ENCODE assay signal across 8 cellular contexts in the genomic region with DNA sequence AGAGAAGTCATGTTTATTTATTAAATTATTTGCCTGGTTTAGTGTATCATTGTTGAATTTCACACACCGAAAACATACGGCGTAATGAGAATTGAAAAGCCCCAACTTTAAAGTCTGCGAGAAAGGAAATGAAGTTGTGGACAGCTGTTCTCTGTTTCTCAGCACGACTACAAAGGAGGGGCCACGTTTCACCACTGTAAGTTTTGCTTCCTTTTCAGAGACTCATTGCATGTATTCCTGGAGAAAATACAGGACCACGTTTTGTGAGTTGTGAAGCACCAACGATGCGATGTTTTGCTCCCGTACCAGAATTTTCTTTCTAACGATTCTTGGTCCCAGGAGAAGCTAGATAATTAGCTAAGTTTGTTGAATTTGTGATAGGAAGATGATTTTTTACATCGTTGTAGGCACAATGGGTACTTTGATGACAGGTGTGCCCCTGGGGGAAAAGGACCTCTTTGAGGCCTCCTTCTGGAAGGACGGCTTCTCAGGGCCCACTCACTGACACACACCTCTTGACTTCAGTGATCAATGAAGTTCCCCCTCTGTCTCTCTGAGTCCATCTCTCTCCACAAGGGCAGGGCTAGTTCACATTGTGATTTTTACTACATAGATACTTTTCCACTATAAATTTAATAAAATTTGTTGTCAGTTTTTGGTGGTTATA. TPM values are rescaled to one million over a fixed set of nuclear protein-coding genes. Genes with fewer than 3 reads are reported as not detected.
DNase-seq lines count a peak whose midpoint lies in the region; ATAC-seq and TF ChIP-seq lines count a peak whose summit lies in the region.

No MANE protein-coding gene starts in this region.

- peak; percentile 74 for ATAC-seq in GM21390 (IDR thresholded peaks at IDR 0.05; ENCODE audit: unreplicated experiment)
- ATAC-seq in HG03469 (IDR thresholded peaks at IDR 0.05; ENCODE audit: unreplicated experiment): peak; percentile 45
- peak; percentile 36 for ATAC-seq in esophagus mucosa

- DNase-seq in SKM-1 (lab: John Stamatoyannopoulos, UW; ENCODE audit: unreplicated experiment) (no peak), A172 (ENCODE audit: low spot score) (no peak), epidermal melanocyte (ENCODE audit: insufficient read length, low spot score) (no peak), AML-193 (lab: John Stamatoyannopoulos, UW) (no peak)

- TF ChIP-seq POLR2A in GM15510 (IDR thresholded peaks at IDR 0.05; ENCODE audit: borderline replicate concordance, extremely low read depth, insufficient read length): peak; percentile 29

RNA-seq across cellular contexts. Expression of gene ACKR3, which starts 23.7 kb away (rescaled TPM):
- total RNA-seq in esophagus mucosa: 6.3 TPM
- 1.3 and 1.7 TPM in 2 replicates for total RNA-seq in A172 (2014; rRNA removed; shearing (Covaris generic))
